Comparison of ENCODE assay signal across 30 cellular contexts in genomic region chr6:11783524-11784064, GRCh38. TPM values are rescaled to one million over a fixed set of nuclear protein-coding genes. Genes with fewer than 3 reads are reported as not detected.
"Had no signal": no experiment of that assay in that cellular context is flagged by ENCODE, and none has a peak within 500 bp of the region (broad histone marks: within the 10 kb centered on the region; RNA-seq: fewer than 3 reads in every experiment).

No MANE protein-coding gene starts in this region.

- H3K4me2 ChIP-seq: neural progenitor cell had no signal

- H3K27me3 ChIP-seq: neural progenitor cell, neutrophil, ovary, right atrium auricular region, stomach, testis, thyroid gland, transverse colon, upper lobe of left lung, vagina had no signal

- H2AFZ ChIP-seq: neural progenitor cell had no signal

- H3K9ac ChIP-seq: neural progenitor cell had no signal

- ATAC-seq: left colon; natural killer cell; sciatic nerve; stimulated activated naive B cell treated with anti-CD40 and anti-IgM and Interleukin-4, amounts not matched to agents 10 μg/mL and 1 μg/mL and 100 μg/mL, for 72 hours; stimulated activated naive CD8-positive, alpha-beta T cell treated with anti-CD3 and anti-CD28 coated beads, Interleukin-15, Interleukin-2, amounts not matched to agents 100 U/mL and 50 U/mL, for 24 hours had no signal

- H3K4me3 ChIP-seq: left ventricle myocardium inferior, lung, neural progenitor cell, ovary, right atrium auricular region, skin epidermis, stomach, testis, thyroid gland, transverse colon, upper lobe of left lung, vagina had no signal

- H3K27ac ChIP-seq: left ventricle myocardium inferior, neural progenitor cell, neutrophil, ovary, right atrium auricular region, skin epidermis, stomach, testis, thyroid gland, transverse colon, upper lobe of left lung, vagina had no signal

- H3K9me3 ChIP-seq: left ventricle myocardium inferior, neutrophil, ovary, right atrium auricular region, stomach, testis, thyroid gland, transverse colon, upper lobe of left lung, vagina had no signal

- H3K4me1 ChIP-seq: thyroid gland, vagina had no signal

- H3K36me3 ChIP-seq: left ventricle myocardium inferior, neutrophil, ovary, right atrium auricular region, stomach, thyroid gland, transverse colon, upper lobe of left lung, vagina had no signal

- DNase-seq: immature natural killer cell; kidney; left ventricle myocardium inferior; mesendoderm; naive B cell; natural killer cell; nephron progenitor cell; occipital lobe; ovary; stimulated activated CD4-positive, alpha-beta T cell treated with anti-CD3 and anti-CD28 coated beads, Interleukin-12 subunit alpha, Interleukin-12 subunit beta, amount 100 ng/mL, for 4 hours; stimulated activated CD4-positive, alpha-beta T cell treated with anti-CD3 and anti-CD28 coated beads, Interleukin-15, amount 100 ng/mL, for 24 hours; stimulated activated CD4-positive, alpha-beta T cell treated with anti-CD3 and anti-CD28 coated beads, Interleukin-2, amount 100 ng/mL, for 24 hours; stimulated activated CD4-positive, alpha-beta T cell treated with anti-CD3 and anti-CD28 coated beads, Interleukin-4, amount 100 ng/mL, for 1 hour; stimulated activated naive B cell treated with anti-CD40 and anti-IgM and Interleukin-4, amounts not matched to agents 10 μg/mL and 1 μg/mL and 100 μg/mL, for 72 hours; stimulated activated naive CD8-positive, alpha-beta T cell treated with anti-CD3 and anti-CD28 coated beads, Interleukin-15, Interleukin-2, amounts not matched to agents 100 U/mL and 50 U/mL, for 24 hours; stomach; testis; thyroid gland; transverse colon; upper lobe of left lung had no signal

- FAIRE-seq: islet of Langerhans, kidney had no signal

RNA-seq across cellular contexts. Expression of gene ADTRP, which starts 5.0 kb away (rescaled TPM):
- total RNA-seq: progenitor cell of endocrine pancreas, right atrium auricular region, vagina had no signal
- polyA plus RNA-seq: immature natural killer cell had no signal
